ENCODE assay signal across 30 cellular contexts in the genomic region with DNA sequence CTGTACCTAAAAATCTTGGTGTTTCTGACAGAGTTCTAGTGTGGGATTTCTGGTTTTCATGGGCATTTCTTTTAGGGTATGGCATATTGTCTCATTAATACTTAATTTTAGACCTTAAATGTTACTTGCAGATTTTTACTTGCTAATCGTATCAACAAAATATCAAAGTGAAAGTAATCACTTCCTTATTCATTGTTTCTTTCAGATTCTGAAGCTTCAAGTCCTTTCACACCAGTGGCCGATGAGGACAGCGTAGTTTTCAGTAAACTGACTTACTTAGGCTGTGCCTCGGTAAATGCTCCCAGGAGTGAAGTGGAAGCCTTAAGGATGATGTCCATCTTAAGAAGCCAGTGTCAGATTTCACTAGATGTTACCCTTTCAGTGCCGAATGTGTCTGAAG. TPM values are rescaled to one million over a fixed set of nuclear protein-coding genes. Genes with fewer than 3 reads are reported as not detected.
"Had no signal": no experiment of that assay in that cellular context is flagged by ENCODE, and none has a peak within 500 bp of the region (broad histone marks: within the 10 kb centered on the region; RNA-seq: fewer than 3 reads in every experiment).

No MANE protein-coding gene starts in this region.

- H3K4me2 ChIP-seq: hepatocyte, smooth muscle cell had no signal

- H3K9me3 ChIP-seq: esophagus squamous epithelium, gastroesophageal sphincter, right atrium auricular region, stomach, suprapubic skin, tibial artery, upper lobe of right lung had no signal

- H2AFZ ChIP-seq: hepatocyte had no signal

- DNase-seq: activated CD4-positive, alpha-beta T cell treated with anti-CD3 and anti-CD28 coated beads for 4 hours; activated CD4-positive, alpha-beta T cell treated with anti-CD3 and anti-CD28 coated beads, Interleukin-2, amount 50 U/mL, for 4 hours; activated CD4-positive, CD25-positive, alpha-beta regulatory T cell; activated CD8-positive, alpha-beta memory T cell treated with anti-CD3 and anti-CD28 coated beads for 24 hours; activated CD8-positive, alpha-beta memory T cell treated with anti-CD3 and anti-CD28 coated beads, Interleukin-2, amount 50 U/mL, for 4 hours; activated gamma-delta T cell; activated naive CD4-positive, alpha-beta T cell treated with anti-CD3 and anti-CD28 coated beads, Interleukin-2, amount 10 ng/mL, durations not matched to agents 7 days and 5 days; activated naive CD8-positive, alpha-beta T cell treated with anti-CD3 and anti-CD28 coated beads, Interleukin-2, amount 10 ng/mL, durations not matched to agents 7 days and 5 days; activated T-cell treated with anti-CD3 and anti-CD28 coated beads, Interleukin-2, amount 50 U/mL, for 1 hour; amniotic stem cell; central memory CD4-positive, alpha-beta T cell; dermis blood vessel endothelial cell; effector CD4-positive, alpha-beta T cell; esophagus squamous epithelium; left colon; mesendoderm; natural killer cell; stimulated activated CD4-positive, alpha-beta T cell treated with anti-CD3 and anti-CD28 coated beads, Interleukin-1b, Interleukin-23, amount 100 ng/mL, for 48 hours; stimulated activated CD4-positive, alpha-beta T cell treated with anti-CD3 and anti-CD28 coated beads, Interleukin-4, amount 100 ng/mL, for 4 hours; stimulated activated CD8-positive, alpha-beta memory T cell treated with anti-CD3 and anti-CD28 coated beads, Interleukin-4, amount 100 ng/mL, for 48 hours; stimulated activated naive B cell treated with anti-CD40 and anti-IgM and Interleukin-4, amounts not matched to agents 10 μg/mL and 1 μg/mL and 100 μg/mL, for 72 hours; stomach; T-helper 1 cell; tibial artery; upper lobe of right lung had no signal

- ATAC-seq: gastroesophageal sphincter; left colon; natural killer cell; stimulated activated naive B cell treated with anti-CD40 and anti-IgM and Interleukin-4, amounts not matched to agents 10 μg/mL and 1 μg/mL and 100 μg/mL, for 72 hours; upper lobe of right lung had no signal

- H3K27me3 ChIP-seq: esophagus squamous epithelium, gastroesophageal sphincter, hepatocyte, right atrium auricular region, stomach, suprapubic skin, tibial artery, upper lobe of right lung had no signal

- H3K27ac ChIP-seq: esophagus squamous epithelium, gastroesophageal sphincter, hepatocyte, right atrium auricular region, stomach, suprapubic skin, tibial artery, upper lobe of right lung had no signal

- H3K4me3 ChIP-seq: esophagus squamous epithelium, gastroesophageal sphincter, hepatocyte, right atrium auricular region, smooth muscle cell, stomach, suprapubic skin, tibial artery, upper lobe of right lung had no signal

- H3K4me1 ChIP-seq: esophagus squamous epithelium, right atrium auricular region, suprapubic skin, upper lobe of right lung had no signal

RNA-seq across cellular contexts. Expression of gene GPR21, which starts 47.5 kb away (rescaled TPM):
- polyA plus RNA-seq: smooth muscle cell, stomach had no signal
